8 cellular contexts compared by ENCODE assay signal in the genomic region with DNA sequence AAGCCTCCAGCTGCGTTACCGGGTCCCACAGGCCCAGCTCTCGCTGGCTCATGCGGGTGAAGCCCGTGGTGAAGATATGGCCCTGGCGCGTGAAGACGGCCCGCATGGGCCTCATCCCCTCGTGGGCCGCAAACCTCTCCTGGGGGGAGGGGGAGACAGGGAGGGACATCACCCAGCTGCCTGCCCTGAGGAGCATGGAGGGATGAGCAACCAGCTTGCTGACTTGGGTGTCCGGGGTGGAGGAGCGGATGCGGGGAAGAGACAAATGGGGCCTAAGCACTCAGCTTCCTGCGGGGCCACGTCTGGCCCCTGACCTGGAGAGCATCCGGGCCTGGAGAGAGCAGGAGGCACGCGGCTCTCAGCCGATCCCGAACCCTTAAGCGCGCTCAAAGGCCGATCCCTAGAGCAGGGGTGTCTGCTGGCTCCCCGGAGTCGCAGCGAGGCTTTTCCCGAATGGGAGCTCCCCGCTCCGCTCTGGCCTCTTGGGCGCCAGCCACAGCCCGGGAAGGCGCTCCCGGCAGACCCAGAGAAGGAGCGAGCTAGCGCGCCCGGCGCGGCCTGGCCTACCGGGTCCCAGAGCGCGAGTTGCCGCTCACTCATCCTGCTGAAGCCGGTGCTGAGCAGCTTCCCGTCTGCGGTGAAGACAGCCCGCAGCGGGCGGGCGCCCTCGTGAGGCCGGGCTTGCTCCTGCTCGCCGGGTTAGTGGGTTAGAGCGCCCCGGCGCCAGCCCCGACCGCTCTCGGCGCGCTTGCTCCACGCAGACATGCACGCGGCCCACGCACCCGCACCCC. TPM values are rescaled to one million over a fixed set of nuclear protein-coding genes. Genes with fewer than 3 reads are reported as not detected.
A peak's percentile ranks its signal among the peaks of the same experiment; 100 is the strongest.
DNase-seq lines count a peak whose midpoint lies in the region; ATAC-seq and TF ChIP-seq lines count a peak whose summit lies in the region.

No MANE protein-coding gene starts in this region.

- no peaks in the 10 kb centered on the region for H4K20me1 ChIP-seq in MM.1S (ENCODE audit: insufficient read depth, low read length)
- no peaks in the 10 kb centered on the region for H4K20me1 ChIP-seq in smooth muscle cell (ENCODE audit: low read depth)

- WGBS in body of pancreas, 2 donors = 3 to 17% methylated on average over 6 to 61 of the region's 68 CpGs
- WGBS in smooth muscle cell (ENCODE audit: low lambda C conversion rate) = 19% methylated on average over 65 of the region's 68 CpGs

- H3K9me3 ChIP-seq in MM.1S (replicated peaks; ENCODE audit: insufficient read depth, low read length) (no peaks in the 10 kb centered on the region), body of pancreas (no peaks in the 10 kb centered on the region), iPS-18a (ENCODE audit: control insufficient read depth, low read depth, low read length) (no peaks in the 10 kb centered on the region), smooth muscle cell (replicated peaks; ENCODE audit: low read depth) (no peaks in the 10 kb centered on the region)

- peak; percentile 37 for ATAC-seq in GM18502 (IDR thresholded peaks at IDR 0.05; ENCODE audit: poor library complexity, unreplicated experiment)
- ATAC-seq in body of pancreas = peak; percentile 56
- ATAC-seq in GM19035 (IDR thresholded peaks at IDR 0.05; ENCODE audit: unreplicated experiment) = no peak

- H3K4me2 ChIP-seq in MM.1S (ENCODE audit: low read depth, low read length) = peak overlapping the region; percentile 99
- H3K4me2 ChIP-seq in smooth muscle cell = peak overlapping the region; percentile 78

- TF ChIP-seq CTCF in MM.1S (IDR thresholded peaks at IDR 0.05; ENCODE audit: low read length) (peak; percentile 89), body of pancreas (IDR thresholded peaks at IDR 0.05) (peak; percentile 58 to 86 (median 73)), smooth muscle cell (IDR thresholded peaks at IDR 0.05; ENCODE audit: borderline replicate concordance, insufficient read depth, poor library complexity, severe bottlenecking) (peak; percentile 48)

- H3K9ac ChIP-seq in MM.1S (ENCODE audit: low read length) (peak overlapping the region; percentile 92), iPS-18a (ENCODE audit: low read length) (no peak overlapping the region), smooth muscle cell (ENCODE audit: low read depth) (no peak overlapping the region)

- H3K9me2 ChIP-seq in MM.1S (replicated peaks; ENCODE audit: insufficient read depth, low read length) = no peaks in the 10 kb centered on the region

- no peaks in the 10 kb centered on the region for H3K79me2 ChIP-seq in MM.1S (ENCODE audit: low read length)
- no peaks in the 10 kb centered on the region for H3K79me2 ChIP-seq in smooth muscle cell (ENCODE audit: low read depth)

- peak overlapping the region; percentile 68; the same call in 1 of the 2 replicates for H3K27ac ChIP-seq in MM.1S (ENCODE audit: low read length)
- H3K27ac ChIP-seq in body of pancreas = no peak overlapping the region
- no peak overlapping the region for H3K27ac ChIP-seq in iPS-18a (ENCODE audit: low read length)
- H3K27ac ChIP-seq in smooth muscle cell (ENCODE audit: low read depth) = no peak overlapping the region

- H3F3A ChIP-seq in MM.1S (ENCODE audit: insufficient read depth, low read length) = peaks cover 15% of the 10 kb centered on the region; the same call in 1 of the 2 replicates
- H3F3A ChIP-seq in smooth muscle cell (ENCODE audit: low read depth) = no peaks in the 10 kb centered on the region

- H3K4me1 ChIP-seq in MM.1S (ENCODE audit: low read length) (peaks cover 44% of the 10 kb centered on the region), body of pancreas (peaks cover 63% of the 10 kb centered on the region), iPS-18a (ENCODE audit: control insufficient read depth, low read depth, low read length) (peaks cover 29% of the 10 kb centered on the region), smooth muscle cell (ENCODE audit: low read depth) (peaks cover 31% of the 10 kb centered on the region)

- TF ChIP-seq POLR2A in body of pancreas (IDR thresholded peaks at IDR 0.05) = peak in 1 of 3 donors; percentile 17

- H2AFZ ChIP-seq in MM.1S (ENCODE audit: low read length) = peak overlapping the region; percentile 89
- no peak overlapping the region for H2AFZ ChIP-seq in smooth muscle cell (ENCODE audit: low read depth)

- DNase-seq in MM.1S = peak; percentile 90
- DNase-seq in UCSD-AML1 (lab: John Stamatoyannopoulos, UW; ENCODE audit: unreplicated experiment) = peak; percentile 88
- DNase-seq in body of pancreas = peak; percentile 80 to 85 (median 82)
- DNase-seq in smooth muscle cell (lab: John Stamatoyannopoulos, UW; ENCODE audit: unreplicated experiment) = no peak
- DNase-seq in cerebellar nuclear complex (lab: John Stamatoyannopoulos, UW) = no peak

- intact Hi-C loops in body of pancreas (cut with DNase I) = no loop called here

- no peaks in the 10 kb centered on the region for H3K36me3 ChIP-seq in MM.1S (replicated peaks; ENCODE audit: insufficient read depth, low read length)
- no peaks in the 10 kb centered on the region for H3K36me3 ChIP-seq in body of pancreas (replicated peaks in 1 of 2; ENCODE audit: insufficient read depth in 1 of 2, low read depth in 2 of 2)
- H3K36me3 ChIP-seq in iPS-18a (ENCODE audit: control insufficient read depth, low read depth, low read length) = no peaks in the 10 kb centered on the region
- H3K36me3 ChIP-seq in smooth muscle cell (ENCODE audit: low read depth) = no peaks in the 10 kb centered on the region

- peaks cover 11% of the 10 kb centered on the region for H3K27me3 ChIP-seq in MM.1S (replicated peaks; ENCODE audit: insufficient read depth, low read length)
- peaks cover 0 to 30% of the 10 kb centered on the region in 2 donors for H3K27me3 ChIP-seq in body of pancreas
- peaks cover 90% of the 10 kb centered on the region for H3K27me3 ChIP-seq in iPS-18a (ENCODE audit: control insufficient read depth, insufficient read depth, low read length)
- peaks cover 26% of the 10 kb centered on the region for H3K27me3 ChIP-seq in smooth muscle cell (ENCODE audit: low read depth)

- H3K4me3 ChIP-seq in MM.1S (ENCODE audit: low read length) = peak overlapping the region; percentile 78
- H3K4me3 ChIP-seq in body of pancreas = no peak overlapping the region
- peak overlapping the region; percentile 34 for H3K4me3 ChIP-seq in iPS-18a (ENCODE audit: low read length)
- H3K4me3 ChIP-seq in smooth muscle cell = peak overlapping the region; percentile 21

RNA-seq across cellular contexts. Expression of a gene that starts 5.0 kb away (rescaled TPM):
- total RNA-seq in body of pancreas = 1 to 10 TPM; 2.3 to 5.6 TPM
- total RNA-seq in smooth muscle cell = 2.4 and 6.2 TPM in 2 replicates
- 2.4 and 2.9 TPM in 2 replicates for polyA plus RNA-seq in smooth muscle cell

RNA-seq across cellular contexts. Expression of a gene that starts 24.7 kb away (rescaled TPM):
- total RNA-seq in body of pancreas (1 to 10 TPM; 4.3 to 8.0 TPM), smooth muscle cell (2.8 and 3.6 TPM in 2 replicates)
- 6.7 and 6.8 TPM in 2 replicates for polyA plus RNA-seq in smooth muscle cell

RNA-seq across cellular contexts. Expression of a gene that starts 28.2 kb away (rescaled TPM):
- total RNA-seq in body of pancreas = 10 to 100 TPM; 26.7 to 34.3 TPM
- total RNA-seq in smooth muscle cell = 12.7 and 17.6 TPM in 2 replicates
- 23.0 and 34.7 TPM in 2 replicates for polyA plus RNA-seq in smooth muscle cell

RNA-seq across cellular contexts. Expression of a gene that starts 49.2 kb away (rescaled TPM):
- 10 to 100 TPM; 56.3 to 62.3 TPM for total RNA-seq in body of pancreas
- 35.4 and 50.7 TPM in 2 replicates for total RNA-seq in smooth muscle cell
- polyA plus RNA-seq in smooth muscle cell = 105 and 107 TPM in 2 replicates

RNA-seq across cellular contexts. Expression of a gene that starts 50.8 kb away (rescaled TPM):
- total RNA-seq in body of pancreas (10 to 100 TPM in 1 of 2 donors, 1 to 10 TPM in 1; 9.2 to 11.9 TPM), smooth muscle cell (5.0 and 7.0 TPM in 2 replicates)
- polyA plus RNA-seq in smooth muscle cell = 6.4 and 7.4 TPM in 2 replicates

Comparison
In these comparisons a context has a peak if more than half of its experiments do, and no peak if none do; other contexts are left out.
1. DNase-seq: peak in MM.1S (single experiment), UCSD-AML1 (single experiment) and body of pancreas (4 of 4); none in smooth muscle cell (single experiment) and cerebellar nuclear complex (0 of 2).
2. H3K4me3 ChIP-seq: peak in MM.1S (single experiment), iPS-18a (single experiment) and smooth muscle cell (single experiment); none in body of pancreas (0 of 2).
3. Peak in every context shown above with its lines, with median percentiles within 50 percentile points of each other: CTCF ChIP-seq.